Comparison of ENCODE assay signal across 21 cellular contexts in the genomic region with DNA sequence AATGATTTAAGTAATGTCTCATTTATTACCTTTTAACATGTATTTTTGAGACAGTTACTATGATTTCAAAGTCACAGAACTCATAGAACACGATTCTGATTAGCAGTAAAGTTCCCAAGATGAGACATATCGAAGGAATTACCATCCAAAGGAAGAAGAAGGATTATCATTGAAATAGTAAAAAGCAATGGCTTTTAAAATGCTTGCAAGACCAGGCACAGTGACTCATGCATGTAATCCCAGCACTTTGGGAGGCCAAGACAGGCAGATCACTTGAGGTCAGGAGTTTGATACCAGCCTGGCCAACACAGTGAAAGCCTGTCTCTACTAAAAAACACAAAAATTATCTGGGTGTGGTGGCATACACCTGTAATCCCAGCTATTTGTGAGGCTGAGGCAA.
"Had no signal": no experiment of that assay in that cellular context is flagged by ENCODE, and none has a peak within 500 bp of the region (broad histone marks: within the 10 kb centered on the region; RNA-seq: fewer than 3 reads in every experiment).

No MANE protein-coding gene starts in this region.

- H3K4me3 Mint-ChIP-seq: dendritic cell treated with granulocyte-macrophage colony-stimulating factor and Interleukin-4, amounts not matched to agents 40 ng/mL and 50 ng/mL, for 4 days; effector memory CD8-positive, alpha-beta T cell; immature natural killer cell; memory B cell; mesothelial cell of epicardium; natural killer cell; neural crest cell; stimulated activated memory B cell treated with anti-CD40 and anti-IgM and Interleukin-4, amounts not matched to agents 10 μg/mL and 1 μg/mL and 100 μg/mL, for 72 hours; stimulated activated naive CD8-positive, alpha-beta T cell treated with anti-CD3 and anti-CD28 coated beads, Interleukin-15, Interleukin-2, amounts not matched to agents 100 ng/mL and 50 ng/mL, for 24 hours had no signal

- H3K36me3 Mint-ChIP-seq: natural killer cell had no signal

- H3K27me3 Mint-ChIP-seq: dendritic cell treated with granulocyte-macrophage colony-stimulating factor and Interleukin-4, amounts not matched to agents 40 ng/mL and 50 ng/mL, for 4 days; effector memory CD8-positive, alpha-beta T cell; memory B cell; stimulated activated memory B cell treated with anti-CD40 and anti-IgM and Interleukin-4, amounts not matched to agents 10 μg/mL and 1 μg/mL and 100 μg/mL, for 72 hours; stimulated activated naive CD8-positive, alpha-beta T cell treated with anti-CD3 and anti-CD28 coated beads, Interleukin-15, Interleukin-2, amounts not matched to agents 100 ng/mL and 50 ng/mL, for 24 hours had no signal

- H3K9me3 Mint-ChIP-seq: effector memory CD8-positive, alpha-beta T cell; immature natural killer cell; neural crest cell; stimulated activated naive CD8-positive, alpha-beta T cell treated with anti-CD3 and anti-CD28 coated beads, Interleukin-15, Interleukin-2, amounts not matched to agents 100 ng/mL and 50 ng/mL, for 24 hours had no signal

- H3K27ac Mint-ChIP-seq: dendritic cell treated with granulocyte-macrophage colony-stimulating factor and Interleukin-4, amounts not matched to agents 40 ng/mL and 50 ng/mL, for 4 days; effector memory CD8-positive, alpha-beta T cell; immature natural killer cell; memory B cell; mesothelial cell of epicardium; natural killer cell; stimulated activated memory B cell treated with anti-CD40 and anti-IgM and Interleukin-4, amounts not matched to agents 10 μg/mL and 1 μg/mL and 100 μg/mL, for 72 hours; stimulated activated naive CD8-positive, alpha-beta T cell treated with anti-CD3 and anti-CD28 coated beads, Interleukin-15, Interleukin-2, amounts not matched to agents 100 ng/mL and 50 ng/mL, for 24 hours had no signal

- H3K27me3 ChIP-seq: esophagus squamous epithelium, gastrocnemius medialis, right atrium auricular region, tibial artery, upper lobe of right lung, vagina had no signal

- H3K4me1 Mint-ChIP-seq: immature natural killer cell; memory B cell; mesothelial cell of epicardium; natural killer cell; neural crest cell; stimulated activated memory B cell treated with anti-CD40 and anti-IgM and Interleukin-4, amounts not matched to agents 10 μg/mL and 1 μg/mL and 100 μg/mL, for 72 hours had no signal

- H3K4me3 ChIP-seq: esophagus squamous epithelium, gastrocnemius medialis, left ventricle myocardium inferior, lower lobe of right lung, right atrium auricular region, tibial artery, upper lobe of right lung, vagina had no signal

- H3K9me3 ChIP-seq: esophagus squamous epithelium, gastrocnemius medialis, left ventricle myocardium inferior, lower lobe of right lung, tibial artery, upper lobe of right lung, vagina had no signal

- FAIRE-seq: kidney had no signal

- H3K4me1 ChIP-seq: esophagus squamous epithelium, left ventricle myocardium inferior, lower lobe of right lung, right atrium auricular region, tibial artery, upper lobe of right lung, vagina had no signal

- H3K27ac ChIP-seq: esophagus squamous epithelium, gastrocnemius medialis, left ventricle myocardium inferior, lower lobe of right lung, right atrium auricular region, tibial artery, upper lobe of right lung, vagina had no signal

- H3K36me3 ChIP-seq: esophagus squamous epithelium, left ventricle myocardium inferior, lower lobe of right lung, right atrium auricular region, tibial artery, upper lobe of right lung, vagina had no signal

- DNase-seq: effector memory CD8-positive, alpha-beta T cell; esophagus squamous epithelium; gastrocnemius medialis; immature natural killer cell; kidney; left cardiac atrium; left ventricle myocardium inferior; lower lobe of right lung; natural killer cell; posterior cingulate gyrus; stimulated activated CD4-positive, alpha-beta T cell treated with anti-CD3 and anti-CD28 coated beads, Interleukin-4, amount 100 ng/mL, for 1 hour; tibial artery; upper lobe of right lung had no signal
